Comparison of ENCODE assay signal across 18 cellular contexts in genomic region chr3:87855626-87856025, GRCh38.
DNase-seq lines count a peak whose midpoint lies in the region; ATAC-seq, FAIRE-seq and TF ChIP-seq lines count a peak whose summit lies in the region.
"Had no signal": no experiment of that assay in that cellular context is flagged by ENCODE, and none has a peak within 500 bp of the region (broad histone marks: within the 10 kb centered on the region; RNA-seq: fewer than 3 reads in every experiment).

No MANE protein-coding gene starts in this region.

- H3K27me3 ChIP-seq in brain microvascular endothelial cell (replicated peaks), result no peaks in the 10 kb centered on the region
- no peaks in the 10 kb centered on the region for H3K27me3 ChIP-seq in kidney epithelial cell (ENCODE audit: control insufficient read depth, insufficient read depth, low read length)
- H3K27me3 ChIP-seq: neutrophil, spleen had no signal

- ATAC-seq in A549 (peak; percentile 98 to 99), HG03378 (IDR thresholded peaks at IDR 0.05; ENCODE audit: unreplicated experiment) (no peak)
- ATAC-seq: HCT116; stimulated activated naive CD8-positive, alpha-beta T cell treated with anti-CD3 and anti-CD28 coated beads, Interleukin-15, Interleukin-2, amounts not matched to agents 100 U/mL and 50 U/mL, for 24 hours; T-helper 17 cell had no signal

- POLR2A ChIA-PET in A549 (lab: Yijun Ruan, JAX) (interaction anchor here (0.6 kb wide), 1 partner anchor 23 kb away, joined by 4 read pairs; no protein-coding TSS in a partner anchor), HEK293T (lab: Yijun Ruan, JAX) (no interaction called here)

- H3K4me3 ChIP-seq in A549, result no peak overlapping the region
- H3K4me3 ChIP-seq in brain microvascular endothelial cell (ENCODE audit: low read depth, low read length), result no peak overlapping the region
- H3K4me3 ChIP-seq in kidney epithelial cell (ENCODE audit: low read depth, low read length), result no peak overlapping the region
- H3K4me3 ChIP-seq: coronary artery, spleen had no signal

- CTCF ChIA-PET in A549 (lab: Yijun Ruan, JAX), result no interaction called here
- CTCF ChIA-PET in HEK293T (lab: Yijun Ruan, JAX), result no interaction called here

- no peak for TF ChIP-seq EP300 in A549 (IDR thresholded peaks at IDR 0.05)

- peak; percentile 25 to 60 for DNase-seq in A549 (ENCODE audit: low read depth in 1 of 2, low spot score in 1 of 2)
- DNase-seq in HPDE6-E6E7 (ENCODE audit: extremely low spot score), result peak; percentile 10
- DNase-seq in brain microvascular endothelial cell, result peak; percentile 85
- DNase-seq in kidney epithelial cell (ENCODE audit: low read depth), result peak; percentile 43
- DNase-seq in HEK293T (ENCODE audit: extremely low spot score), result no peak
- no peak for DNase-seq in inferior parietal cortex (ENCODE audit: extremely low spot score)
- no peak for DNase-seq in activated CD4-positive, alpha-beta T cell treated with anti-CD3 and anti-CD28 coated beads for 4 hours
- DNase-seq: activated CD4-positive, alpha-beta T cell treated with anti-CD3 and anti-CD28 coated beads, Interleukin-2, amount 10 ng/mL, durations not matched to agents 24 days and 14 days; erythroblast; MM.1S; NCI-H2029; spleen; stimulated activated naive CD8-positive, alpha-beta T cell treated with anti-CD3 and anti-CD28 coated beads, Interleukin-15, Interleukin-2, amounts not matched to agents 100 U/mL and 50 U/mL, for 24 hours; T-helper 17 cell had no signal

- H3K27ac ChIP-seq in A549 (peak overlapping the region; percentile 68 to 83), brain microvascular endothelial cell (peak overlapping the region; percentile 45)
- H3K27ac ChIP-seq: coronary artery, neutrophil, spleen had no signal

- FAIRE-seq in A549 (lab: Jason Lieb, UNC), result no peak

- WGBS in A549 (ENCODE audit: missing lambda C conversion rate), result 6% methylated on average over 3 of the region's 3 CpGs

- in situ Hi-C loops in brain microvascular endothelial cell (cut with HindIII; ENCODE audit: low pct_ligation_motif_present, low sequenced_read_pairs), result no loop called here

- no peak for TF ChIP-seq RAD21 in A549 (conservative IDR thresholded peaks at IDR 0.05 in 1 of 2, IDR thresholded peaks at IDR 0.05 in 1 of 2)

- no peaks in the 10 kb centered on the region for H3K36me3 ChIP-seq in brain microvascular endothelial cell (replicated peaks)
- H3K36me3 ChIP-seq in kidney epithelial cell (ENCODE audit: control insufficient read depth, insufficient read depth, low read length), result no peaks in the 10 kb centered on the region
- H3K36me3 ChIP-seq: neutrophil, spleen had no signal

- TF ChIP-seq CTCF in A549 (IDR thresholded peaks at IDR 0.05), result no peak
- TF ChIP-seq CTCF in brain microvascular endothelial cell (IDR thresholded peaks at IDR 0.05; ENCODE audit: low read depth, low read length, missing control alignments), result no peak
- TF ChIP-seq CTCF in kidney epithelial cell (IDR thresholded peaks at IDR 0.05; ENCODE audit: insufficient read depth, low read length, poor library complexity, severe bottlenecking), result no peak

- peak overlapping the region; percentile 57 for H3K4me2 ChIP-seq in A549

- H3K9me3 ChIP-seq in A549, result 0 out of 3 replicates have a peak, but pooled peaks cover 2% of the 10 kb centered on the region
- H3K9me3 ChIP-seq: neutrophil had no signal

- peaks cover 22% of the 10 kb centered on the region for H3K4me1 ChIP-seq in A549

- TF ChIP-seq POLR2A in A549 (IDR thresholded peaks at IDR 0.05; ENCODE audit: low read length), result no peak

TF ChIP-seq in A549, 52 proteins besides CTCF, POLR2A, EP300 and RAD21:
- TF ChIP-seq RFX5 (IDR thresholded peaks at IDR 0.05) (no peak), HEYL (CRISPR knock-in tag; IDR thresholded peaks at IDR 0.05) (no peak), CBX2 (IDR thresholded peaks at IDR 0.05; ENCODE audit: borderline replicate concordance, low read depth) (no peak), GATA3 (IDR thresholded peaks at IDR 0.05; ENCODE audit: borderline replicate concordance) (peak; percentile 88), BCL3 (IDR thresholded peaks at IDR 0.05) (no peak), CHD2 (IDR thresholded peaks at IDR 0.05; ENCODE audit: low read length, partially characterized antibody) (no peak), FOSL2 (IDR thresholded peaks at IDR 0.05) (peak; percentile 54), FOSL2 (CRISPR knock-in tag; IDR thresholded peaks at IDR 0.05) (peak; percentile 69), ZFP36 (IDR thresholded peaks at IDR 0.05; ENCODE audit: borderline replicate concordance, partially characterized antibody) (no peak), MAFK (IDR thresholded peaks at IDR 0.05; ENCODE audit: partially characterized antibody) (no peak), RARB (CRISPR knock-in tag; IDR thresholded peaks at IDR 0.05) (no peak)

TF ChIP-seq in HEK293T, 16 proteins besides CTCF, POLR2A, EP300 and RAD21:
- TF ChIP-seq FOXM1 (IDR thresholded peaks at IDR 0.05; ENCODE audit: borderline replicate concordance) (no peak), ARNT (IDR thresholded peaks at IDR 0.05) (no peak), TARDBP (IDR thresholded peaks at IDR 0.05) (no peak), BHLHE40 (IDR thresholded peaks at IDR 0.05; ENCODE audit: borderline replicate concordance) (no peak), SP1 (IDR thresholded peaks at IDR 0.05) (no peak), NFRKB (IDR thresholded peaks at IDR 0.05) (no peak), FOXA1 (IDR thresholded peaks at IDR 0.05) (no peak), L3MBTL2 (conservative IDR thresholded peaks at IDR 0.05) (no peak), PKNOX1 (IDR thresholded peaks at IDR 0.05) (no peak), FOXK2 (IDR thresholded peaks at IDR 0.05) (no peak), LEF1 (IDR thresholded peaks at IDR 0.05; ENCODE audit: borderline replicate concordance) (no peak), ELF4 (IDR thresholded peaks at IDR 0.05) (no peak), SUZ12 (IDR thresholded peaks at IDR 0.05) (no peak), HDGF (IDR thresholded peaks at IDR 0.05; ENCODE audit: borderline replicate concordance) (no peak), ZNF384 (IDR thresholded peaks at IDR 0.05) (no peak), CTBP1 (IDR thresholded peaks at IDR 0.05; ENCODE audit: borderline replicate concordance) (no peak)

Comparison
In these comparisons a context has a peak if more than half of its experiments do, and no peak if none do; other contexts are left out.
1. DNase-seq: peak in A549 (2 of 2), HPDE6-E6E7 (single experiment), brain microvascular endothelial cell (single experiment) and kidney epithelial cell (single experiment); none in HEK293T (single experiment), inferior parietal cortex (single experiment) and activated CD4-positive, alpha-beta T cell treated with anti-CD3 and anti-CD28 coated beads for 4 hours (0 of 2).